ENCODE assay signal across 8 cellular contexts in the genomic region with DNA sequence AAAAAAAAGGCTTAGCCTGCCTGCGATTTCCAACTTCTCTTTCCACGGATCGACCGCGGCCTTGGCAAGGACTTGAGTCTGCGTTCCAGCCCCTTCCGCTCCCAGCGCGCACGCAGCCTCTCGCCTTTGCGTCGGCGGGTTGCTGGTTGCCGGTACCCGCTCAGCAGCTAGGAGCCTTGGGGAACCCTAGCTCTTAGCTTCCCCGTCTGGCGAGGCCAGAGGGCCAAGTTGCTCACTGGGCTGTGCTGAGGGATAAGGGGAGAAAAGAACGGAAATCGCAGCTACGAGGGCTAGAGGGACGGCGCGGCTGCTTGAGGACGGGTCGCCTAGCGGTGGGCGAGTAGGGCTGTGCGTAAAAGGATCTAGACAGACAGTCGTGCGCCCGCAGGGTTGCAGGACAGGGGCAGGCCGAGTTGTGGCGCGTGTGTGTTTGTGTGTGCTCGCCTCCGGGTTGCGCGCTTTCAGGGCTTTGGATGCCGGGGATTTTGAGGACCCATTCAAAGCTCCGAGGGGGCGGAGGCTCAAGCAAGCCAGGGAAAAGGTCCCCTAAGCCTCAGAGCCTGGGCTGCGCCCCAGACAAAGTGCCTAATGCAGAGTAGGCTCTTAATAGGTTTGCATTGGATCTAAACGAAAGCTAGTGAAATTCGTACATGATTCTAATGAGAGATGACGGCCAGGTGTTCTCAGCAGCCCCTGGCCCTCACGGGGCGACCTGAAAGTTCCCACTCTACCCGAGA. TPM values are rescaled to one million over a fixed set of nuclear protein-coding genes. Genes with fewer than 3 reads are reported as not detected.
DNase-seq lines count a peak whose midpoint lies in the region; ATAC-seq and TF ChIP-seq lines count a peak whose summit lies in the region.

No MANE protein-coding gene starts in this region.

- ATAC-seq in CD4-positive, CD25-positive, alpha-beta regulatory T cell (ENCODE audit: low read depth in 2 of 2) = no peak
- ATAC-seq in foreskin keratinocyte (peak; percentile 22), HG02840 (IDR thresholded peaks at IDR 0.05; ENCODE audit: low FRiP score, unreplicated experiment) (no peak), GM21367 (IDR thresholded peaks at IDR 0.05; ENCODE audit: unreplicated experiment) (no peak)

- peak overlapping the region; percentile 50 to 83 (median 62) for H3K4me3 Mint-ChIP-seq in CD4-positive, CD25-positive, alpha-beta regulatory T cell

- H3K4me1 ChIP-seq in CD4-positive, CD25-positive, alpha-beta regulatory T cell (ENCODE audit: control insufficient read depth, insufficient read depth, low read length, poor library complexity, severe bottlenecking) = peaks cover 61% of the 10 kb centered on the region
- H3K4me1 ChIP-seq in foreskin keratinocyte = no peaks in the 10 kb centered on the region
- peaks cover 52 to 66% of the 10 kb centered on the region in 2 experiments for H3K4me1 ChIP-seq in neutrophil (ENCODE audit: control insufficient read depth in 1 of 2, insufficient read depth in 1 of 2, low read depth in 1 of 2, low read length in 1 of 2)

- H3K9me3 ChIP-seq in CD4-positive, CD25-positive, alpha-beta regulatory T cell (ENCODE audit: control insufficient read depth in 2 of 2, low read length in 2 of 2) = no peaks in the 10 kb centered on the region
- no peaks in the 10 kb centered on the region for H3K9me3 ChIP-seq in MG63
- H3K9me3 ChIP-seq in neutrophil = no peaks in the 10 kb centered on the region

- H3K9me3 Mint-ChIP-seq in CD4-positive, CD25-positive, alpha-beta regulatory T cell = peaks cover 0 to 9% (median 1%) of the 10 kb centered on the region in 7 donors

- H3K36me3 Mint-ChIP-seq in CD4-positive, CD25-positive, alpha-beta regulatory T cell = no peaks in the 10 kb centered on the region

- H3K36me3 ChIP-seq in CD4-positive, CD25-positive, alpha-beta regulatory T cell (ENCODE audit: control insufficient read depth, insufficient read depth, low read length) = no peaks in the 10 kb centered on the region
- no peaks in the 10 kb centered on the region for H3K36me3 ChIP-seq in MG63
- no peaks in the 10 kb centered on the region for H3K36me3 ChIP-seq in neutrophil

- no peak overlapping the region for H3K27ac Mint-ChIP-seq in CD4-positive, CD25-positive, alpha-beta regulatory T cell

- no peak overlapping the region for H3K27ac ChIP-seq in CD4-positive, CD25-positive, alpha-beta regulatory T cell (ENCODE audit: insufficient read depth, low read length, poor library complexity, severe bottlenecking)
- no peak overlapping the region for H3K27ac ChIP-seq in foreskin keratinocyte
- H3K27ac ChIP-seq in neutrophil = no peak overlapping the region

- peak in 1 of 3 donors; percentile 55 for DNase-seq in CD4-positive, CD25-positive, alpha-beta regulatory T cell
- DNase-seq in MG63 (peak; percentile 65), foreskin keratinocyte (peak in 1 of 2 donors; percentile 42), epidermal melanocyte (ENCODE audit: insufficient read length, low spot score) (no peak)
- peak; percentile 79 for DNase-seq in activated CD8-positive, alpha-beta memory T cell treated with anti-CD3 and anti-CD28 coated beads, Interleukin-2, amount 50 U/mL, for 48 hours

- peak overlapping the region; percentile 31 for H3K4me3 ChIP-seq in CD4-positive, CD25-positive, alpha-beta regulatory T cell (ENCODE audit: low read depth, low read length)
- peak overlapping the region; percentile 46 for H3K4me3 ChIP-seq in MG63
- H3K4me3 ChIP-seq in neutrophil (ENCODE audit: low read depth in 1 of 2, low read length in 1 of 2) = peak overlapping the region; percentile 24 to 58

- peaks cover 45% of the 10 kb centered on the region for H3K27me3 ChIP-seq in CD4-positive, CD25-positive, alpha-beta regulatory T cell (ENCODE audit: control insufficient read depth, insufficient read depth, low read length)
- no peaks in the 10 kb centered on the region for H3K27me3 ChIP-seq in MG63
- peaks cover 96% of the 10 kb centered on the region for H3K27me3 ChIP-seq in foreskin keratinocyte
- H3K27me3 ChIP-seq in neutrophil = peaks cover 100% of the 10 kb centered on the region

- H3K4me1 Mint-ChIP-seq in CD4-positive, CD25-positive, alpha-beta regulatory T cell = peaks cover 8 to 54% (median 44%) of the 10 kb centered on the region in 4 donors

- peaks cover 95% of the 10 kb centered on the region for H3K27me3 Mint-ChIP-seq in CD4-positive, CD25-positive, alpha-beta regulatory T cell

- no peak for TF ChIP-seq CTCF in foreskin keratinocyte (conservative IDR thresholded peaks at IDR 0.05)
- TF ChIP-seq CTCF in neutrophil (IDR thresholded peaks at IDR 0.05) = no peak

RNA-seq across cellular contexts. Expression of a gene that starts 40.5 kb away (rescaled TPM):
- 34.1 TPM for total RNA-seq in CD4-positive, CD25-positive, alpha-beta regulatory T cell
- 10 to 100 TPM; 32.2 to 56.2 (median 50.6) TPM for polyA plus RNA-seq in CD4-positive, CD25-positive, alpha-beta regulatory T cell
- 21.5 and 34.5 TPM in 2 replicates for total RNA-seq in MG63 (2014; rRNA removed; shearing (Covaris generic); ENCODE audit: low replicate concordance)
- total RNA-seq in foreskin keratinocyte = 26.3 and 28.9 TPM in 2 replicates
- 12.9 and 16.2 TPM in 2 replicates for polyA plus RNA-seq in foreskin keratinocyte

RNA-seq across cellular contexts. Expression of a gene that starts 50.8 kb away (rescaled TPM):
- total RNA-seq in CD4-positive, CD25-positive, alpha-beta regulatory T cell = not detected
- not detected for polyA plus RNA-seq in CD4-positive, CD25-positive, alpha-beta regulatory T cell
- total RNA-seq in MG63 (2014; rRNA removed; shearing (Covaris generic); ENCODE audit: low replicate concordance) = 0.25 TPM in 1 of 2 replicates, not detected in the other
- total RNA-seq in foreskin keratinocyte = not detected in 2 replicates
- polyA plus RNA-seq in foreskin keratinocyte = not detected in 2 replicates
